Comparison of ENCODE assay signal across 1 cellular context in the genomic region with DNA sequence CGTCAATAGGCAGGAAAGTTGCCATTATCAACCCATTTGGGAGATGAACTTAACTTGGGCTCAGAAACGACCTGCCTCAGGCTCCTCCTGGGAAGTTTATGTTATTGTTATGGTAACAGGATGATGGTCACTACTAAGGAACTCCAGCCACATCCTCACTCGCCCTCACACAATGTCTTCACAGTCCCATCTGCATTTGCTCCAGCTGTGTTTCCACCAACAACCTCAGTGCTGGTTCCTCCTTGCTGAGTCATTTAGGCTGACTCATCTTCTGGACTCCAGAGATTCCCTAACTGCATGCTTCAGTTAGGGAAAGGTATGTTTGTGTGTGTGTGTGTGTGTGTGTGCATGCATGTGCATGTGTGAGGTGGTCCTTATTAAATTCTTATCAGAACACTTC.
TF ChIP-seq lines count a peak whose summit lies in the region.

No MANE protein-coding gene starts in this region.

TF ChIP-seq in SK-N-SH, 30 proteins besides CTCF, POLR2A, EP300 and RAD21 (continued from another document):
- TF ChIP-seq NRF1 (IDR thresholded peaks at IDR 0.05; ENCODE audit: low read depth, low read length) (no peak), GATA2 (CRISPR knock-in tag; IDR thresholded peaks at IDR 0.05) (no peak), POLR2AphosphoS5 (IDR thresholded peaks at IDR 0.05; ENCODE audit: low read depth, low read length) (peak; percentile 75; the same call in 1 of the 2 replicates)
- TF ChIP-seq, protein P1, sequence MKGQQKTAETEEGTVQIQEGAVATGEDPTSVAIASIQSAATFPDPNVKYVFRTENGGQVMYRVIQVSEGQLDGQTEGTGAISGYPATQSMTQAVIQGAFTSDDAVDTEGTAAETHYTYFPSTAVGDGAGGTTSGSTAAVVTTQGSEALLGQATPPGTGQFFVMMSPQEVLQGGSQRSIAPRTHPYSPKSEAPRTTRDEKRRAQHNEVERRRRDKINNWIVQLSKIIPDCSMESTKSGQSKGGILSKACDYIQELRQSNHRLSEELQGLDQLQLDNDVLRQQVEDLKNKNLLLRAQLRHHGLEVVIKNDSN (IDR thresholded peaks at IDR 0.05; ENCODE audit: borderline replicate concordance, low read depth), result no peak
